ENCODE assay signal across 21 cellular contexts in genomic region chr6:137723273-137724017, GRCh38.
DNase-seq lines count a peak whose midpoint lies in the region; ATAC-seq, FAIRE-seq and TF ChIP-seq lines count a peak whose summit lies in the region.
"Had no signal": no experiment of that assay in that cellular context is flagged by ENCODE, and none has a peak within 500 bp of the region (broad histone marks: within the 10 kb centered on the region; RNA-seq: fewer than 3 reads in every experiment).

No MANE protein-coding gene starts in this region.

- H3K27me3 ChIP-seq in small intestine (ENCODE audit: control insufficient read depth in 2 of 2, insufficient read depth in 2 of 2, low read length in 2 of 2): no peaks in the 10 kb centered on the region
- H3K27me3 ChIP-seq: MG63 had no signal

- TF ChIP-seq CTCF in OCI-LY7 (conservative IDR thresholded peaks at IDR 0.05; ENCODE audit: low read length): no peak

- 37 to 56% (median 44%) methylated on average over 4 of the region's 4 CpGs for WGBS in small intestine, 3 donors

- no peaks in the 10 kb centered on the region for H3K9me2 ChIP-seq in OCI-LY7 (ENCODE audit: insufficient read depth, low read length)

- no peaks in the 10 kb centered on the region for H3K9me3 ChIP-seq in small intestine (ENCODE audit: control insufficient read depth, low read depth)
- H3K9me3 ChIP-seq in OCI-LY7 (ENCODE audit: low read length): no peaks in the 10 kb centered on the region
- H3K9me3 ChIP-seq: MG63 had no signal

- H3K9me3 Mint-ChIP-seq in immature natural killer cell: peaks cover 0 to 1% (median 0%) of the 10 kb centered on the region in 6 donors
- H3K9me3 Mint-ChIP-seq in stimulated activated naive CD8-positive, alpha-beta T cell treated with anti-CD3 and anti-CD28 coated beads, Interleukin-15, amount 100 ng/mL, for 72 hours: peaks cover 0 to 6% of the 10 kb centered on the region in 2 donors
- H3K9me3 Mint-ChIP-seq: activated naive CD4-positive, alpha-beta T cell treated with anti-CD3 and anti-CD28 coated beads for 36 hours; activated T-cell treated with anti-CD3 and anti-CD28 coated beads, Interleukin-2, amount 50 U/mL, for 72 hours; CD4-positive, alpha-beta memory T cell; dendritic cell treated with granulocyte-macrophage colony-stimulating factor and Interleukin-4, amounts not matched to agents 40 ng/mL and 50 ng/mL, for 4 days had no signal

- H3K4me3 Mint-ChIP-seq in immature natural killer cell: peak overlapping the region in 1 of 5 donors; percentile 65
- H3K4me3 Mint-ChIP-seq in stimulated activated naive CD8-positive, alpha-beta T cell treated with anti-CD3 and anti-CD28 coated beads, Interleukin-15, amount 100 ng/mL, for 72 hours: no peak overlapping the region
- H3K4me3 Mint-ChIP-seq: activated naive CD4-positive, alpha-beta T cell treated with anti-CD3 and anti-CD28 coated beads for 36 hours; CD4-positive, alpha-beta memory T cell had no signal

- no peak overlapping the region for H3K4me3 ChIP-seq in small intestine (ENCODE audit: low read depth in 1 of 2, low read length in 2 of 2)
- no peak overlapping the region for H3K4me3 ChIP-seq in OCI-LY7 (ENCODE audit: low read depth, low read length, poor library complexity, severe bottlenecking)
- H3K4me3 ChIP-seq: MG63 had no signal

- H3K36me3 Mint-ChIP-seq in immature natural killer cell: peaks cover 0 to 5% (median 3%) of the 10 kb centered on the region in 3 donors
- H3K36me3 Mint-ChIP-seq: CD4-positive, alpha-beta memory T cell had no signal

- H3K27ac Mint-ChIP-seq in immature natural killer cell: peak overlapping the region in 4 of 6 donors; percentile 82 to 92 (median 85)
- no peak overlapping the region for H3K27ac Mint-ChIP-seq in stimulated activated naive CD8-positive, alpha-beta T cell treated with anti-CD3 and anti-CD28 coated beads, Interleukin-15, amount 100 ng/mL, for 72 hours
- H3K27ac Mint-ChIP-seq: activated naive CD4-positive, alpha-beta T cell treated with anti-CD3 and anti-CD28 coated beads for 36 hours; dendritic cell treated with granulocyte-macrophage colony-stimulating factor and Interleukin-4, amounts not matched to agents 40 ng/mL and 50 ng/mL, for 4 days; IgD-negative memory B cell had no signal

- H3K4me1 Mint-ChIP-seq in immature natural killer cell: peaks cover 17 to 21% of the 10 kb centered on the region in 2 donors
- H3K4me1 Mint-ChIP-seq in stimulated activated naive CD8-positive, alpha-beta T cell treated with anti-CD3 and anti-CD28 coated beads, Interleukin-15, amount 100 ng/mL, for 72 hours: peaks cover 15% of the 10 kb centered on the region

- H3K27me3 Mint-ChIP-seq in immature natural killer cell (ENCODE audit: low read depth in 3 of 3): peaks cover 6 to 11% (median 7%) of the 10 kb centered on the region in 3 donors
- H3K27me3 Mint-ChIP-seq in stimulated activated naive CD8-positive, alpha-beta T cell treated with anti-CD3 and anti-CD28 coated beads, Interleukin-15, amount 100 ng/mL, for 72 hours: peaks cover 10% of the 10 kb centered on the region
- H3K27me3 Mint-ChIP-seq: CD4-positive, alpha-beta memory T cell had no signal

- FAIRE-seq in small intestine (lab: Jason Lieb, UNC) (no peak), GM19239 (lab: Jason Lieb, UNC) (no peak)
- FAIRE-seq: kidney had no signal

- no peak overlapping the region for H3K4me2 ChIP-seq in OCI-LY7 (ENCODE audit: low read length)

- no peaks in the 10 kb centered on the region for H4K20me1 ChIP-seq in OCI-LY7 (ENCODE audit: insufficient read depth, low read length)

- H3K36me3 ChIP-seq in small intestine (ENCODE audit: control insufficient read depth in 2 of 2, insufficient read depth in 2 of 2, low read length in 2 of 2) (no peaks in the 10 kb centered on the region), OCI-LY7 (ENCODE audit: insufficient read depth, low read length) (no peaks in the 10 kb centered on the region)
- H3K36me3 ChIP-seq: MG63 had no signal

- peaks cover 3 to 9% of the 10 kb centered on the region in 2 donors for H3K4me1 ChIP-seq in small intestine (ENCODE audit: control insufficient read depth in 2 of 2, insufficient read depth in 1 of 2, low read depth in 1 of 2, low read length in 1 of 2)
- no peaks in the 10 kb centered on the region for H3K4me1 ChIP-seq in OCI-LY7 (ENCODE audit: insufficient read depth, low read length, poor library complexity, severe bottlenecking)

- no peak for ATAC-seq in stimulated activated naive CD8-positive, alpha-beta T cell treated with anti-CD3 and anti-CD28 coated beads, Interleukin-15, amount 100 ng/mL, for 72 hours

- POLR2A ChIA-PET in OCI-LY7 (lab: Charles Lee): interaction anchor here (0.6 to 1.4 kb wide), 6 partner anchors 8 to 282 kb away, joined by 3 to 6 read pairs (median 4); no protein-coding TSS in a partner anchor

- H3K27ac ChIP-seq in small intestine (ENCODE audit: low read depth in 1 of 2, low read length in 1 of 2) (no peak overlapping the region), OCI-LY7 (ENCODE audit: low read depth, low read length, poor library complexity, severe bottlenecking) (no peak overlapping the region)
- H3K27ac ChIP-seq: 22Rv1 had no signal

- CTCF ChIA-PET in OCI-LY7 (lab: Charles Lee; ENCODE audit: unreplicated experiment): no interaction called here

- no TSS peak for BruUV-seq in OCI-LY7 (replicated peaks; lab: Mats Ljungman, UMichigan)

- no peaks in the 10 kb centered on the region for H3K79me2 ChIP-seq in OCI-LY7 (ENCODE audit: insufficient read depth, low read depth, low read length)

- intact Hi-C loops in OCI-LY7 (cut with micrococcal nuclease; ENCODE audit: unreplicated experiment): no loop called here

- DNase-seq in DMS153 (lab: John Stamatoyannopoulos, UW) (peak; percentile 36), DMS153 treated with DMSO at 0.1 percent for 48 hours (lab: John Stamatoyannopoulos, UW; ENCODE audit: unreplicated experiment) (no peak), NCI-H526 treated with DMSO at 0.1 percent for 48 hours (lab: John Stamatoyannopoulos, UW) (peak; percentile 27), immature natural killer cell (no peak), small intestine (peak; percentile 93), GM19239 (ENCODE audit: insufficient read length, low spot score) (no peak), OCI-LY7 (ENCODE audit: low spot score) (no peak)
- no peak for DNase-seq in stimulated activated naive CD8-positive, alpha-beta T cell treated with anti-CD3 and anti-CD28 coated beads, Interleukin-15, amount 100 ng/mL, for 72 hours
- DNase-seq: activated naive CD4-positive, alpha-beta T cell treated with anti-CD3 and anti-CD28 coated beads for 36 hours; amygdala; DMS79; kidney; mammary epithelial cell; occipital lobe; RPMI8226 had no signal

- H2AFZ ChIP-seq in OCI-LY7 (ENCODE audit: low read length): no peak overlapping the region

Comparison
In these comparisons a context has a peak if more than half of its experiments do, and no peak if none do; other contexts are left out.
1. DNase-seq: peak in DMS153 (single experiment), NCI-H526 treated with DMSO at 0.1 percent for 48 hours (single experiment) and small intestine (single experiment); none in DMS153 treated with DMSO at 0.1 percent for 48 hours (single experiment), immature natural killer cell (0 of 3), GM19239 (single experiment), stimulated activated naive CD8-positive, alpha-beta T cell treated with anti-CD3 and anti-CD28 coated beads, Interleukin-15, amount 100 ng/mL, for 72 hours (0 of 2) and OCI-LY7 (single experiment).
2. H3K27ac Mint-ChIP-seq: peak in immature natural killer cell (4 of 6); none in stimulated activated naive CD8-positive, alpha-beta T cell treated with anti-CD3 and anti-CD28 coated beads, Interleukin-15, amount 100 ng/mL, for 72 hours (0 of 2).